40 cellular contexts compared by ENCODE assay signal in the genomic region with DNA sequence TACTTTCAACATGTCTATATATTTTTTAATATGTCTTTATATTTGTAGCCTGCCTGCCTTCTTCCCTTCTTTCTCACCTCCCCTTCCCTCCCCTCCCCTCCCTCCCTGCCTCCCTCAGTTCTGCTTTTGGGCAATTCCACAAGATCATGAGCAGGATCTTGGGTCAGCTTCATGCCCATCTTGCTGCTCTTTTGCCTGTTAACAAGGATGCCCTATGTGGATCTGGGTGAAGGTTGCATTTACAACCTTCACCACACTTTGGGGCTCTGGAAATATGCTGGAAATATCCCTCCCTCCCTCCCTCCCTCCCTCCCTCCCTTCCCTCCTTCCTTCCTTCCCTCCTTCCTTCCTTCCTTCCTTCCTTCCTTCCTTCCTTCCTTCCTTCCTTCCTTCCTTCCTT.
"Had no signal": no experiment of that assay in that cellular context is flagged by ENCODE, and none has a peak within 500 bp of the region (broad histone marks: within the 10 kb centered on the region; RNA-seq: fewer than 3 reads in every experiment).

No MANE protein-coding gene starts in this region.

- H3K4me3 ChIP-seq: adrenal gland, ascending aorta, body of pancreas, breast epithelium, cardiac muscle cell had no signal

- H3K9me3 Mint-ChIP-seq: activated naive CD4-positive, alpha-beta T cell treated with anti-CD3 and anti-CD28 coated beads for 36 hours; activated naive CD4-positive, alpha-beta T cell treated with anti-CD3 and anti-CD28 coated beads, Interleukin-2, amount 10 ng/mL, durations not matched to agents 7 days and 5 days; activated naive CD4-positive, alpha-beta T cell treated with anti-CD3 and anti-CD28 coated beads, Interleukin-2, amount 50 U/mL, for 24 hours; activated naive CD8-positive, alpha-beta T cell treated with anti-CD3 and anti-CD28 coated beads, Interleukin-2, amount 10 ng/mL, durations not matched to agents 7 days and 5 days; activated naive CD8-positive, alpha-beta T cell treated with anti-CD3 and anti-CD28 coated beads, Interleukin-2, amount 50 U/mL, for 24 hours; activated T-helper 1 cell treated with anti-CD3 and anti-CD28 coated beads, Interleukin-12 subunit alpha, Interleukin-12 subunit beta, Interleukin-2, Interleukin-4 antibody, amounts not matched to agents 30 ng/mL and 10 ng/mL and 1 ng/mL, durations not matched to agents 14 hours and 24 hours and 36 hours; activated T-helper 2 cell treated with anti-CD3 and anti-CD28 coated beads, Interferon-gamma antibody, Interleukin-2, Interleukin-4, amounts not matched to agents 10 μg/mL and 5 μg/mL and 100 μg/mL, durations not matched to agents 14 hours and 24 hours and 36 hours; brain; central memory CD8-positive, alpha-beta T cell had no signal

- ATAC-seq: activated naive CD4-positive, alpha-beta T cell treated with anti-CD3 and anti-CD28 coated beads, Interleukin-2, amount 50 U/mL, for 72 hours; activated naive CD8-positive, alpha-beta T cell treated with anti-CD3 and anti-CD28 coated beads, Interleukin-2, amount 50 U/mL, for 24 hours; activated T-cell treated with anti-CD3 and anti-CD28 coated beads, Interleukin-2, amount 50 U/mL, for 4 hours; activated T-cell treated with anti-CD3 and anti-CD28 coated beads, Interleukin-2, amount 50 U/mL, for 72 hours; activated T-helper 17 cell treated with anti-CD3 and anti-CD28 coated beads, Interleukin-2, amount 50 U/mL, for 72 hours; body of pancreas had no signal

- DNase-seq: activated effector memory CD4-positive, alpha-beta T cell treated with anti-CD3 and anti-CD28 coated beads, Interleukin-2, amount 50 U/mL, for 16 hours; activated effector memory CD4-positive, alpha-beta T cell treated with Interleukin-2 at 50 U/mL for 16 hours; activated gamma-delta T cell; activated gamma-delta T cell treated with Interleukin-2 at 50 U/mL for 16 hours; activated naive CD4-positive, alpha-beta T cell; activated naive CD4-positive, alpha-beta T cell treated with anti-CD3 and anti-CD28 coated beads for 36 hours; activated naive CD4-positive, alpha-beta T cell treated with anti-CD3 and anti-CD28 coated beads, Interleukin-2, amount 10 ng/mL, durations not matched to agents 7 days and 5 days; activated naive CD4-positive, alpha-beta T cell treated with anti-CD3 and anti-CD28 coated beads, Interleukin-2, amount 50 U/mL, for 16 hours; activated naive CD4-positive, alpha-beta T cell treated with Interleukin-2 at 50 U/mL for 16 hours; activated naive CD8-positive, alpha-beta T cell treated with anti-CD3 and anti-CD28 coated beads for 36 hours; activated naive CD8-positive, alpha-beta T cell treated with anti-CD3 and anti-CD28 coated beads, Interleukin-2, amount 10 ng/mL, durations not matched to agents 7 days and 5 days; activated naive CD8-positive, alpha-beta T cell treated with anti-CD3 and anti-CD28 coated beads, Interleukin-2, amount 50 U/mL, for 24 hours; activated T-cell treated with anti-CD3 and anti-CD28 coated beads, Interleukin-2, amount 50 U/mL, for 1 hour; activated T-cell treated with anti-CD3 and anti-CD28 coated beads, Interleukin-2, amount 50 U/mL, for 24 hours; activated T-cell treated with anti-CD3 and anti-CD28 coated beads, Interleukin-2, amount 50 U/mL, for 4 hours; activated T-cell treated with anti-CD3 and anti-CD28 coated beads, Interleukin-2, amount 50 U/mL, for 48 hours; activated T-cell treated with anti-CD3 and anti-CD28 coated beads, Interleukin-2, amount 50 U/mL, for 72 hours; adrenal gland; amniotic stem cell; amygdala; anterior cingulate cortex; aorta; body of pancreas; brain microvascular endothelial cell; caudate nucleus; central memory CD4-positive, alpha-beta T cell; cerebellar nuclear complex had no signal

- H3K27me3 Mint-ChIP-seq: activated naive CD4-positive, alpha-beta T cell treated with anti-CD3 and anti-CD28 coated beads, Interleukin-2, amount 10 ng/mL, durations not matched to agents 7 days and 5 days; activated naive CD8-positive, alpha-beta T cell treated with anti-CD3 and anti-CD28 coated beads, Interleukin-2, amount 10 ng/mL, durations not matched to agents 7 days and 5 days; activated naive CD8-positive, alpha-beta T cell treated with anti-CD3 and anti-CD28 coated beads, Interleukin-2, amount 50 U/mL, for 24 hours; activated T-cell treated with anti-CD3 and anti-CD28 coated beads, Interleukin-2, amount 50 U/mL, for 24 hours; brain; central memory CD8-positive, alpha-beta T cell had no signal

- FAIRE-seq: astrocyte, bronchial epithelial cell had no signal

- H3K27ac Mint-ChIP-seq: activated naive CD4-positive, alpha-beta T cell treated with anti-CD3 and anti-CD28 coated beads for 36 hours; activated naive CD4-positive, alpha-beta T cell treated with anti-CD3 and anti-CD28 coated beads, Interleukin-2, amount 10 ng/mL, durations not matched to agents 7 days and 5 days; activated naive CD4-positive, alpha-beta T cell treated with anti-CD3 and anti-CD28 coated beads, Interleukin-2, amount 50 U/mL, for 24 hours; activated naive CD4-positive, alpha-beta T cell treated with anti-CD3 and anti-CD28 coated beads, Interleukin-2, amount 50 U/mL, for 72 hours; activated naive CD8-positive, alpha-beta T cell; activated naive CD8-positive, alpha-beta T cell treated with anti-CD3 and anti-CD28 coated beads for 36 hours; activated naive CD8-positive, alpha-beta T cell treated with anti-CD3 and anti-CD28 coated beads, Interleukin-2, amount 10 ng/mL, durations not matched to agents 7 days and 5 days; activated naive CD8-positive, alpha-beta T cell treated with anti-CD3 and anti-CD28 coated beads, Interleukin-2, amount 50 U/mL, for 24 hours; activated T-cell treated with anti-CD3 and anti-CD28 coated beads, Interleukin-2, amount 50 U/mL, for 24 hours; activated T-cell treated with anti-CD3 and anti-CD28 coated beads, Interleukin-2, amount 50 U/mL, for 72 hours; activated T-helper 1 cell treated with anti-CD3 and anti-CD28 coated beads, Interleukin-12 subunit alpha, Interleukin-12 subunit beta, Interleukin-2, Interleukin-4 antibody, amounts not matched to agents 30 ng/mL and 10 ng/mL and 1 ng/mL, durations not matched to agents 14 hours and 24 hours and 36 hours; activated T-helper 17 cell treated with anti-CD3 and anti-CD28 coated beads, Interleukin-2, amount 50 U/mL, for 72 hours; activated T-helper 2 cell treated with anti-CD3 and anti-CD28 coated beads, Interferon-gamma antibody, Interleukin-2, Interleukin-4, amounts not matched to agents 10 μg/mL and 5 μg/mL and 100 μg/mL, durations not matched to agents 14 hours and 24 hours and 36 hours; brain had no signal

- H3K36me3 ChIP-seq: adrenal gland, ascending aorta, brain microvascular endothelial cell, breast epithelium, cardiac muscle cell had no signal

- H3K4me1 ChIP-seq: adrenal gland, ascending aorta, body of pancreas, breast epithelium had no signal

- H3K27ac ChIP-seq: adrenal gland, ascending aorta, body of pancreas, brain microvascular endothelial cell, breast epithelium, cardiac muscle cell had no signal

- H3K27me3 ChIP-seq: adrenal gland, ascending aorta, body of pancreas, brain microvascular endothelial cell, breast epithelium, cardiac muscle cell had no signal

- H3K9me3 ChIP-seq: adrenal gland, ascending aorta, body of pancreas, breast epithelium had no signal

- H3K4me3 Mint-ChIP-seq: activated naive CD4-positive, alpha-beta T cell treated with anti-CD3 and anti-CD28 coated beads for 36 hours; activated naive CD4-positive, alpha-beta T cell treated with anti-CD3 and anti-CD28 coated beads, Interleukin-2, amount 10 ng/mL, durations not matched to agents 7 days and 5 days; activated naive CD4-positive, alpha-beta T cell treated with anti-CD3 and anti-CD28 coated beads, Interleukin-2, amount 50 U/mL, for 24 hours; activated naive CD8-positive, alpha-beta T cell; activated naive CD8-positive, alpha-beta T cell treated with anti-CD3 and anti-CD28 coated beads for 36 hours; activated naive CD8-positive, alpha-beta T cell treated with anti-CD3 and anti-CD28 coated beads, Interleukin-2, amount 10 ng/mL, durations not matched to agents 7 days and 5 days; activated naive CD8-positive, alpha-beta T cell treated with anti-CD3 and anti-CD28 coated beads, Interleukin-2, amount 50 U/mL, for 24 hours; activated T-cell treated with anti-CD3 and anti-CD28 coated beads, Interleukin-2, amount 50 U/mL, for 24 hours; activated T-cell treated with anti-CD3 and anti-CD28 coated beads, Interleukin-2, amount 50 U/mL, for 4 hours; activated T-cell treated with anti-CD3 and anti-CD28 coated beads, Interleukin-2, amount 50 U/mL, for 72 hours; activated T-helper 1 cell treated with anti-CD3 and anti-CD28 coated beads, Interleukin-12 subunit alpha, Interleukin-12 subunit beta, Interleukin-2, Interleukin-4 antibody, amounts not matched to agents 30 ng/mL and 10 ng/mL and 1 ng/mL, durations not matched to agents 14 hours and 24 hours and 36 hours; activated T-helper 17 cell treated with anti-CD3 and anti-CD28 coated beads, Interleukin-2, amount 50 U/mL, for 72 hours; brain; central memory CD8-positive, alpha-beta T cell had no signal

- H3K36me3 Mint-ChIP-seq: activated naive CD4-positive, alpha-beta T cell treated with anti-CD3 and anti-CD28 coated beads, Interleukin-2, amount 10 ng/mL, durations not matched to agents 7 days and 5 days; activated naive CD4-positive, alpha-beta T cell treated with anti-CD3 and anti-CD28 coated beads, Interleukin-2, amount 50 U/mL, for 24 hours; activated naive CD4-positive, alpha-beta T cell treated with anti-CD3 and anti-CD28 coated beads, Interleukin-2, amount 50 U/mL, for 72 hours; activated naive CD8-positive, alpha-beta T cell; activated naive CD8-positive, alpha-beta T cell treated with anti-CD3 and anti-CD28 coated beads for 36 hours; activated naive CD8-positive, alpha-beta T cell treated with anti-CD3 and anti-CD28 coated beads, Interleukin-2, amount 10 ng/mL, durations not matched to agents 7 days and 5 days; brain had no signal

- H3K4me1 Mint-ChIP-seq: activated naive CD4-positive, alpha-beta T cell treated with anti-CD3 and anti-CD28 coated beads, Interleukin-2, amount 10 ng/mL, durations not matched to agents 7 days and 5 days; activated naive CD4-positive, alpha-beta T cell treated with anti-CD3 and anti-CD28 coated beads, Interleukin-2, amount 50 U/mL, for 24 hours; activated naive CD8-positive, alpha-beta T cell treated with anti-CD3 and anti-CD28 coated beads, Interleukin-2, amount 10 ng/mL, durations not matched to agents 7 days and 5 days; activated naive CD8-positive, alpha-beta T cell treated with anti-CD3 and anti-CD28 coated beads, Interleukin-2, amount 50 U/mL, for 24 hours; activated T-helper 17 cell treated with anti-CD3 and anti-CD28 coated beads, Interleukin-2, amount 50 U/mL, for 72 hours; central memory CD8-positive, alpha-beta T cell had no signal
